In genomic region chr12:108177131-108177530, GRCh38 we compare ENCODE assay signal across 39 cellular contexts. TPM values are rescaled to one million over a fixed set of nuclear protein-coding genes. Genes with fewer than 3 reads are reported as not detected.
"Had no signal": no experiment of that assay in that cellular context is flagged by ENCODE, and none has a peak within 500 bp of the region (broad histone marks: within the 10 kb centered on the region; RNA-seq: fewer than 3 reads in every experiment).

No MANE protein-coding gene starts in this region.

- H3K4me3 ChIP-seq: MG63 had no signal

- DNase-seq: Karpas-422, Kasumi-1, MG63, MM.1S, MV-4-11, NCI-H1048, NCI-H1092, NCI-H1092 treated with DMSO at 0.1 percent for 48 hours, NCI-H1105, NCI-H1105 treated with DMSO at 0.1 percent for 48 hours, NCI-H1417, NCI-H1436, NCI-H1436 treated with DMSO at 0.1 percent for 48 hours, NCI-H146, NCI-H1694, NCI-H1694 treated with DMSO at 0.1 percent for 48 hours, NCI-H187, NCI-H187 treated with DMSO at 0.1 percent for 48 hours, NCI-H1930, NCI-H2029, NCI-H2029 treated with DMSO at 0.1 percent for 48 hours, NCI-H2081, NCI-H2081 treated with DMSO at 0.1 percent for 48 hours, NCI-H2107, NCI-H2171, NCI-H2171 treated with DMSO at 0.1 percent for 48 hours, NCI-H2227 treated with DMSO at 0.1 percent for 48 hours, NCI-H226, NCI-H345, NCI-H446, NCI-H446 treated with DMSO at 0.1 percent for 48 hours, NCI-H510A, NCI-H510A treated with DMSO at 0.1 percent for 48 hours, NCI-H524, NCI-H524 treated with DMSO at 0.1 percent for 48 hours had no signal

- H3K9me3 ChIP-seq: MG63 had no signal

- H3K27me3 ChIP-seq: MG63 had no signal

- H3K36me3 ChIP-seq: MG63 had no signal

RNA-seq across cellular contexts. Expression of gene WSCD2, which starts 48.0 kb away (rescaled TPM):
- total RNA-seq: LHCN-M2, M059J, MCF 10A, NCI-H460 had no signal
